ENCODE assay signal across 11 cellular contexts in the genomic region with DNA sequence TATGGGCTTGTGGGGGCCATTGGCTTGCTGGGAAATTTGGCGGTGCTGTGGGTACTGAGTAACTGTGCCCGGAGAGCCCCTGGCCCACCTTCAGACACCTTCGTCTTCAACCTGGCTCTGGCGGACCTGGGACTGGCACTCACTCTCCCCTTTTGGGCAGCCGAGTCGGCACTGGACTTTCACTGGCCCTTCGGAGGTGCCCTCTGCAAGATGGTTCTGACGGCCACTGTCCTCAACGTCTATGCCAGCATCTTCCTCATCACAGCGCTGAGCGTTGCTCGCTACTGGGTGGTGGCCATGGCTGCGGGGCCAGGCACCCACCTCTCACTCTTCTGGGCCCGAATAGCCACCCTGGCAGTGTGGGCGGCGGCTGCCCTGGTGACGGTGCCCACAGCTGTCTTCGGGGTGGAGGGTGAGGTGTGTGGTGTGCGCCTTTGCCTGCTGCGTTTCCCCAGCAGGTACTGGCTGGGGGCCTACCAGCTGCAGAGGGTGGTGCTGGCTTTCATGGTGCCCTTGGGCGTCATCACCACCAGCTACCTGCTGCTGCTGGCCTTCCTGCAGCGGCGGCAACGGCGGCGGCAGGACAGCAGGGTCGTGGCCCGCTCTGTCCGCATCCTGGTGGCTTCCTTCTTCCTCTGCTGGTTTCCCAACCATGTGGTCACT. TPM values are rescaled to one million over a fixed set of nuclear protein-coding genes. Genes with fewer than 3 reads are reported as not detected.
DNase-seq lines count a peak whose midpoint lies in the region; ATAC-seq and TF ChIP-seq lines count a peak whose summit lies in the region.
"Had no signal": no experiment of that assay in that cellular context is flagged by ENCODE, and none has a peak within 500 bp of the region (broad histone marks: within the 10 kb centered on the region; RNA-seq: fewer than 3 reads in every experiment).

No MANE protein-coding gene starts in this region.

- no peaks in the 10 kb centered on the region for H3K9me3 ChIP-seq in KOPT-K1 (ENCODE audit: insufficient read depth, low read length, poor library complexity, severe bottlenecking)

- peaks cover 22% of the 10 kb centered on the region for H3K36me3 ChIP-seq in KOPT-K1 (ENCODE audit: insufficient read depth, low read length)

- intact Hi-C loops in MCF 10A (cut with micrococcal nuclease): loop anchor here (2.0 kb wide), 1 partner anchor 15 kb away; no protein-coding TSS in a partner anchor

- H3K4me1 Mint-ChIP-seq in MCF 10A (ENCODE audit: insufficient read depth, unreplicated experiment) (peaks cover 50% of the 10 kb centered on the region), neural crest cell (peaks cover 31% of the 10 kb centered on the region)

- H3K9me3 Mint-ChIP-seq in MCF 10A (ENCODE audit: unreplicated experiment) (no peaks in the 10 kb centered on the region), neural crest cell (no peaks in the 10 kb centered on the region)

- DNase-seq in MCF 10A (ENCODE audit: unreplicated experiment) (no peak), neural crest cell (ENCODE audit: low read depth, low spot score) (no peak), NCI-H748 treated with DMSO at 0.1 percent for 48 hours (lab: John Stamatoyannopoulos, UW) (no peak)
- DNase-seq: NCI-H1436, SW 1271 had no signal

- CTCF ChIA-PET in MCF 10A (lab: Yijun Ruan, JAX): interaction anchor here (0.7 to 5.7 kb wide), 7 partner anchors 9 to 51 kb away, joined by 4 to 175 read pairs (median 9); a partner anchor contains a TSS

- POLR2A ChIA-PET in MCF 10A (lab: Yijun Ruan, JAX): interaction anchor here (0.7 to 9.6 kb wide), 5 partner anchors 8 to 37 kb away, joined by 4 to 196 read pairs (median 20); a partner anchor contains a TSS

- peaks cover 26% of the 10 kb centered on the region for H3K36me3 Mint-ChIP-seq in MCF 10A (ENCODE audit: insufficient read depth, unreplicated experiment)
- H3K36me3 Mint-ChIP-seq in neural crest cell (ENCODE audit: low read depth): no peaks in the 10 kb centered on the region

- TF ChIP-seq CTCF in C4-2B (conservative IDR thresholded peaks at IDR 0.05) (no peak), MCF 10A (IDR thresholded peaks at IDR 0.05; ENCODE audit: unreplicated experiment) (no peak), neural crest cell (conservative IDR thresholded peaks at IDR 0.05) (no peak)

- H3K27ac Mint-ChIP-seq in MCF 10A (ENCODE audit: low read depth, unreplicated experiment): peak overlapping the region; percentile 64
- H3K27ac Mint-ChIP-seq in neural crest cell (ENCODE audit: unreplicated experiment): no peak overlapping the region

- no TSS peak for BruUV-seq in MCF 10A (replicated peaks; lab: Mats Ljungman, UMichigan)

- no peak for ATAC-seq in GM19324 (IDR thresholded peaks at IDR 0.05; ENCODE audit: low FRiP score, unreplicated experiment)
- ATAC-seq in activated CD4-positive, CD25-positive, alpha-beta regulatory T cell treated with anti-CD3 and anti-CD28 coated beads, Interleukin-2, amount 50 U/mL, for 24 hours: no peak
- ATAC-seq in GM18498 (IDR thresholded peaks at IDR 0.05; ENCODE audit: unreplicated experiment): no peak

- H3K4me3 Mint-ChIP-seq in MCF 10A (ENCODE audit: unreplicated experiment) (peak overlapping the region; percentile 15), neural crest cell (peak overlapping the region; percentile 5)

- no peaks in the 10 kb centered on the region for H3K27me3 Mint-ChIP-seq in MCF 10A (ENCODE audit: insufficient read depth, unreplicated experiment)
- H3K27me3 Mint-ChIP-seq in neural crest cell (ENCODE audit: low read depth): no peaks in the 10 kb centered on the region

- H3K27ac ChIP-seq in C4-2B: peak overlapping the region; percentile 65
- H3K27ac ChIP-seq in KOPT-K1 (ENCODE audit: low read depth, low read length, poor library complexity, severe bottlenecking): peak overlapping the region; percentile 44

RNA-seq across cellular contexts. Expression of a gene that starts 0.5 kb away (rescaled TPM):
- total RNA-seq in MCF 10A (2022): not detected in 2 replicates
- total RNA-seq in neural crest cell: not detected in 2 replicates
- total RNA-seq: fibroblast of villous mesenchyme had no signal

RNA-seq across cellular contexts. Expression of a gene that starts 7.8 kb away (rescaled TPM):
- total RNA-seq in MCF 10A (2022) (90.9 and 104 TPM in 2 replicates), neural crest cell (69.9 and 71.2 TPM in 2 replicates)

RNA-seq across cellular contexts. Expression of a gene that starts 30.8 kb away (rescaled TPM):
- total RNA-seq in MCF 10A (2022) (36.2 and 43.1 TPM in 2 replicates), neural crest cell (34.5 and 35.3 TPM in 2 replicates)

RNA-seq across cellular contexts. Expression of a gene that starts 36.4 kb away (rescaled TPM):
- total RNA-seq in MCF 10A (2022) (498 and 555 TPM in 2 replicates), neural crest cell (97.6 and 101 TPM in 2 replicates)
